10 cellular contexts compared by ENCODE assay signal in the genomic region with DNA sequence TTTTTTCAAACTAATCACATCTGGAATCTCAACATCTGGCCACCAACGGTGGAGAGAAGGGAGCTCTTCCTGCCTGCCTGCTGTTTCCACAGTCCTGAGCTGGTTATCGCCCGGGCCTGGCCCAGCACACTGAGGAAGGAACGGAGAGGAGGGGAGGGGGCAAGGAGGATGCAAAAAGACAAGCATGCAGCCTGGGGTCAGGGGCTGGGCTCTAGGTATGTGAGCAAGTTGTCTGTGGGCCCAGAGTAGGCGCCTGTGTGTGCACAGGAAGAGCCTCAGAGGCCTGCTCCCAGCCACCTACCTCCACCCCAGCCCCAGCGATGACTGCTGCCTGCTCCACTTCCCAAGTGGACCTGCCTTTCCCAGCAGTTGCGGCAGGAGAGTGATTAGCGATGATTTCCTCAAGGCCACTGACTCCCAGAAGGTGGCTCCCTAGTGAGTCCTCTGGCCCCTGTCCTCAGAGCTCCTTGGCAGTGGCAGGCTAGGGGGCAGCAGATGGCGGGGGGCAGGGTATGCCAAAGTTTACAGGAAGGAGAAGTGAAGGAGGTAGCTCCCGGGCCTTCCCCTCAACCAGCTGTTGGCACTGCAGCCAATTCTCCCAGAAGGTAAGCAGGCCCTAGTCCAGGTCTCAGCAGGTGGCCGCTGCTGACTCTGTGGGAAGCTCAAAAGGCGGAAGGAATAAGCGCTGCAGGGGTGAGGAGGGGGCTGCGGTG. TPM values are rescaled to one million over a fixed set of nuclear protein-coding genes. Genes with fewer than 3 reads are reported as not detected.
A peak's percentile ranks its signal among the peaks of the same experiment; 100 is the strongest.
DNase-seq lines count a peak whose midpoint lies in the region; ATAC-seq and TF ChIP-seq lines count a peak whose summit lies in the region.
"Had no signal": no experiment of that assay in that cellular context is flagged by ENCODE, and none has a peak within 500 bp of the region (broad histone marks: within the 10 kb centered on the region; RNA-seq: fewer than 3 reads in every experiment).

No MANE protein-coding gene starts in this region.

- DNase-seq in H9 (peak; percentile 66), NCI-H1694 treated with DMSO at 0.1 percent for 48 hours (lab: John Stamatoyannopoulos, UW) (peak; percentile 31), astrocyte of the spinal cord (ENCODE audit: low read depth, low spot score) (peak; percentile 83), HuH-7.5 (ENCODE audit: low spot score) (no peak)
- no peak for DNase-seq in NK-92 treated with Interleukin-12 subunit alpha and Interleukin-12 subunit beta, amount 100 ng/mL, for 24 hours (lab: John Stamatoyannopoulos, UW)
- DNase-seq: islet precursor cell; stimulated activated CD4-positive, alpha-beta T cell treated with anti-CD3 and anti-CD28 coated beads, Interleukin-12 subunit alpha, Interleukin-12 subunit beta, amount 100 ng/mL, for 4 hours; stimulated activated CD8-positive, alpha-beta memory T cell treated with anti-CD3 and anti-CD28 coated beads, Interleukin-4, amount 100 ng/mL, for 48 hours had no signal

- no peak overlapping the region for H3K14ac ChIP-seq in H9 (ENCODE audit: insufficient read depth, low read length)

- H3K4ac ChIP-seq in H9 (ENCODE audit: low read depth, low read length) = no peak overlapping the region

- H3K9me3 Mint-ChIP-seq in H9 (peaks cover 0 to 3% of the 10 kb centered on the region in 2 experiments; a peak in 1 of 5 replicates), nephron (no peaks in the 10 kb centered on the region)

- H3K27me3 Mint-ChIP-seq in H9 (ENCODE audit: low read depth) (no peaks in the 10 kb centered on the region), nephron (ENCODE audit: low read depth) (no peaks in the 10 kb centered on the region)

- H4K91ac ChIP-seq in H9 (ENCODE audit: insufficient read length, low read depth, low read length) = no peak overlapping the region

- H3K18ac ChIP-seq in H9 (ENCODE audit: insufficient read length, low read depth, low read length) = no peak overlapping the region

- H2BK5ac ChIP-seq in H9 (ENCODE audit: insufficient read length, low read length) = no peak overlapping the region

- H3K4me1 Mint-ChIP-seq in H9 (peaks cover 27 to 35% of the 10 kb centered on the region in 2 experiments), nephron (peaks cover 38% of the 10 kb centered on the region)

- in situ Hi-C loops in astrocyte of the spinal cord (cut with HindIII; ENCODE audit: low sequenced_read_pairs) = no loop called here

- no peak overlapping the region for H3K23ac ChIP-seq in H9 (ENCODE audit: insufficient read length, low read depth, low read length)

- no peaks in the 10 kb centered on the region for H3K23me2 ChIP-seq in H9 (ENCODE audit: insufficient read length, low read depth, low read length, poor library complexity, severe bottlenecking)

- no peak overlapping the region for H4K5ac ChIP-seq in H9 (ENCODE audit: insufficient read length, low read depth, low read length)

- H3K36me3 Mint-ChIP-seq in H9 (ENCODE audit: insufficient read depth in 1 of 3, low read depth in 3 of 3) (peaks cover 0 to 14% (median 4%) of the 10 kb centered on the region in 3 experiments; a peak in 3 of 7 replicates), nephron (ENCODE audit: low read depth) (no peaks in the 10 kb centered on the region)

- no peak for ATAC-seq in HG03175 (IDR thresholded peaks at IDR 0.05; ENCODE audit: unreplicated experiment)

- WGBS in H9 (ENCODE audit: extremely low coverage, insufficient read length, low lambda C conversion rate) = no CpG with 5 or more reads among the region's 14 CpGs

- H4K20me1 ChIP-seq in H9 (ENCODE audit: control insufficient read depth, insufficient read depth, insufficient read length) = peaks cover 2% of the 10 kb centered on the region

- H3K4me3 Mint-ChIP-seq in H9 (no peak overlapping the region), nephron (no peak overlapping the region)

- H2BK15ac ChIP-seq in H9 (ENCODE audit: low read depth, low read length) = no peak overlapping the region

- H2BK120ac ChIP-seq in H9 (ENCODE audit: low read depth, low read length, poor library complexity, severe bottlenecking) = no peak overlapping the region

- H4K8ac ChIP-seq in H9 (replicated peaks; ENCODE audit: insufficient read length, low read depth, low read length) = no peak overlapping the region

- no peaks in the 10 kb centered on the region for H3K79me1 ChIP-seq in H9 (ENCODE audit: insufficient read depth, low read depth, low read length, poor library complexity, severe bottlenecking)

- no peak overlapping the region for H2AFZ ChIP-seq in H9 (ENCODE audit: low read length)

- no peak overlapping the region for H2BK20ac ChIP-seq in H9 (ENCODE audit: low read depth, low read length, poor library complexity, severe bottlenecking)

- no peaks in the 10 kb centered on the region for H3K9me3 ChIP-seq in H9 (ENCODE audit: control insufficient read depth, low read depth, low read length)

- H3K27ac Mint-ChIP-seq in H9 = peak overlapping the region; percentile 85 to 94 (median 93)
- H3K27ac Mint-ChIP-seq in nephron = peak overlapping the region; percentile 71 to 77 (median 76)

- no peaks in the 10 kb centered on the region for H3K27me3 ChIP-seq in H9 (ENCODE audit: insufficient read depth, low read length)

- H2BK12ac ChIP-seq in H9 (ENCODE audit: insufficient read length, low read depth, low read length) = no peak overlapping the region

- H3K56ac ChIP-seq in H9 (ENCODE audit: insufficient read length, low read depth, low read length) = no peak overlapping the region

- H3K4me3 ChIP-seq in astrocyte of the spinal cord (ENCODE audit: low read depth, low read length) = no peak overlapping the region

- H3K79me2 ChIP-seq in H9 (ENCODE audit: insufficient read depth, low read length) = no peaks in the 10 kb centered on the region

- no peak overlapping the region for H3K9ac ChIP-seq in H9 (ENCODE audit: extremely low read depth, insufficient read length, low read length)

- H3T11ph ChIP-seq in H9 (ENCODE audit: low read length) = no peak overlapping the region

- H2AK5ac ChIP-seq in H9 (ENCODE audit: insufficient read length, low read length) = no peak overlapping the region

- TF ChIP-seq CTCF in H9 (conservative IDR thresholded peaks at IDR 0.05) (no peak), astrocyte of the spinal cord (IDR thresholded peaks at IDR 0.05; ENCODE audit: low read depth, low read length) (no peak), nephron (IDR thresholded peaks at IDR 0.05; ENCODE audit: unreplicated experiment in 3 of 3) (no peak)

- no peak overlapping the region for H3K4me2 ChIP-seq in H9 (ENCODE audit: insufficient read depth, insufficient read length, low read length)

- no peak overlapping the region for H3K27ac ChIP-seq in H9 (ENCODE audit: insufficient read length, low read depth, low read length)

- peaks cover 3% of the 10 kb centered on the region; the same call in 1 of the 2 replicates for H3K4me1 ChIP-seq in H9 (ENCODE audit: insufficient read depth, low read length)

RNA-seq across cellular contexts. Expression of gene RASD1, which starts 27.0 kb away (rescaled TPM):
- 5.7 and 6.8 TPM in 2 replicates for total RNA-seq in H9 (2021)

RNA-seq across cellular contexts. Expression of gene MED9, which starts 46.4 kb away (rescaled TPM):
- total RNA-seq in H9 (2021) = 19.6 and 20.0 TPM in 2 replicates

Comparison
In these comparisons a context has a peak if more than half of its experiments do, and no peak if none do; other contexts are left out.
1. DNase-seq: peak in H9 (single experiment), NCI-H1694 treated with DMSO at 0.1 percent for 48 hours (single experiment) and astrocyte of the spinal cord (single experiment); none in HuH-7.5 (single experiment) and NK-92 treated with Interleukin-12 subunit alpha and Interleukin-12 subunit beta, amount 100 ng/mL, for 24 hours (single experiment).